In the genomic region with DNA sequence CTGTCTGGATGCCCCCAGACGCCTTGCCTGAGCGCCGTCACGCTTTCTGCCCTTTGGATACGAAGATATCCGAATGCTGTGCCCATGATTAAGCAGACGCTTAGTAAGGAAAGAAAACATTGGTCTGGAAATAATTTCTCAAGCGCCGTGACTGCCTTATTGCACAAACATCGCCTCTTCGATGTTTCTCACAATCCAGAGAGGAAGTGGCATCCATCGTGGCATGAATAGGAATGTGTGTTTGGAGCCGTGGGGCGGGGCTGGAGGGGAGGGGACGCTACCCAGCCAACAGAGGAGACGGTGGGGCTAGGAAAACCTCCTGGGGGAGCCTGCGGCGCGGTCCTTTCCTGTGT, we compare ENCODE assay signal across 8 cellular contexts. TPM values are rescaled to one million over a fixed set of nuclear protein-coding genes. Genes with fewer than 3 reads are reported as not detected.
DNase-seq lines count a peak whose midpoint lies in the region; ATAC-seq, FAIRE-seq and TF ChIP-seq lines count a peak whose summit lies in the region.

No MANE protein-coding gene starts in this region.

- no peak for TF ChIP-seq RAD21 in A549 (conservative IDR thresholded peaks at IDR 0.05 in 1 of 2, IDR thresholded peaks at IDR 0.05 in 1 of 2)

- TF ChIP-seq EP300 in A549 (IDR thresholded peaks at IDR 0.05) (no peak), stomach (IDR thresholded peaks at IDR 0.05) (no peak)

- H3K4me3 ChIP-seq in A549 (peak overlapping the region; percentile 56), HL-60 (replicated peaks; ENCODE audit: insufficient read depth, low read length) (peak overlapping the region; percentile 49), iPS-18c (ENCODE audit: insufficient read depth, low read depth, low read length) (peak overlapping the region; percentile 56), stomach (peak overlapping the region; percentile 38 to 57 (median 45))

- DNase-seq in A549 (ENCODE audit: low read depth in 1 of 2, low spot score in 1 of 2) (no peak), HL-60 (ENCODE audit: low read depth in 1 of 2, low spot score in 1 of 2) (peak; percentile 37 to 41), amniotic epithelial cell (ENCODE audit: low read depth) (peak; percentile 39), stomach (no peak), UCSD-AML1 (lab: John Stamatoyannopoulos, UW; ENCODE audit: unreplicated experiment) (no peak), ecto neural progenitor cell (ENCODE audit: low spot score) (no peak), cortex of kidney (lab: John Stamatoyannopoulos, UW) (no peak)

- TF ChIP-seq CTCF in A549 (IDR thresholded peaks at IDR 0.05) (no peak), HL-60 (IDR thresholded peaks at IDR 0.05; ENCODE audit: insufficient read depth, low read length) (no peak), stomach (IDR thresholded peaks at IDR 0.05) (no peak)

- ATAC-seq in A549 = peak; percentile 27 to 59; a peak in 4 of 6 replicates

- no peaks in the 10 kb centered on the region for H3K9me3 ChIP-seq in A549
- H3K9me3 ChIP-seq in iPS-18c (ENCODE audit: control insufficient read depth, insufficient read depth, low read length) = peaks cover 4% of the 10 kb centered on the region
- H3K9me3 ChIP-seq in stomach = no peaks in the 10 kb centered on the region

- CTCF ChIA-PET in A549 (lab: Yijun Ruan, JAX) = interaction anchor here (1.4 kb wide), 1 partner anchor 61 kb away, joined by 3 read pairs; no protein-coding TSS in a partner anchor

- WGBS in A549 (ENCODE audit: missing lambda C conversion rate) = 15% methylated on average over 12 of the region's 19 CpGs
- WGBS in stomach, 5 donors = 0 to 6% (median 4%) methylated on average over 17 to 19 of the region's 19 CpGs

- no peak for FAIRE-seq in A549 (lab: Jason Lieb, UNC)

- intact Hi-C loops in stomach (cut with DNase I; ENCODE audit: low total_unique reads) = no loop called here

- H3K27me3 ChIP-seq in HL-60 (ENCODE audit: insufficient read depth, poor library complexity, severe bottlenecking) (peaks cover 39% of the 10 kb centered on the region), stomach (peaks cover 27 to 78% (median 60%) of the 10 kb centered on the region in 3 donors)

- H3K27ac ChIP-seq in A549 (peak overlapping the region; percentile 21 to 58; a peak in 2 of 6 replicates), HL-60 (replicated peaks) (no peak overlapping the region), stomach (no peak overlapping the region)

- no peaks in the 10 kb centered on the region for H3K36me3 ChIP-seq in stomach

- no peaks in the 10 kb centered on the region for H3K4me1 ChIP-seq in A549
- peaks cover 19 to 23% (median 22%) of the 10 kb centered on the region in 4 donors for H3K4me1 ChIP-seq in stomach

- POLR2A ChIA-PET in A549 (lab: Yijun Ruan, JAX) = no interaction called here

- TF ChIP-seq POLR2A in A549 (IDR thresholded peaks at IDR 0.05; ENCODE audit: low read length) (no peak), stomach (IDR thresholded peaks at IDR 0.05) (no peak)

- peak overlapping the region; percentile 95 for H3K4me2 ChIP-seq in A549

TF ChIP-seq in A549, 52 proteins besides CTCF, POLR2A, EP300 and RAD21:
- TF ChIP-seq KDM1A (IDR thresholded peaks at IDR 0.05; ENCODE audit: low read depth) (no peak), KDM5A (IDR thresholded peaks at IDR 0.05) (no peak), ZC3H11A (IDR thresholded peaks at IDR 0.05) (no peak), HOXB5 (CRISPR knock-in tag; IDR thresholded peaks at IDR 0.05) (no peak), PBX3 (IDR thresholded peaks at IDR 0.05) (no peak), CBX8 (IDR thresholded peaks at IDR 0.05) (no peak), JUNB (IDR thresholded peaks at IDR 0.05) (no peak), ZNF302 (CRISPR knock-in tag; IDR thresholded peaks at IDR 0.05) (no peak), CHD4 (IDR thresholded peaks at IDR 0.05; ENCODE audit: borderline replicate concordance) (no peak), SREBF2 (IDR thresholded peaks at IDR 0.05) (no peak), TFCP2L1 (CRISPR knock-in tag; IDR thresholded peaks at IDR 0.05) (no peak), BCL3 (IDR thresholded peaks at IDR 0.05) (no peak)
- TF ChIP-seq, protein P1, sequence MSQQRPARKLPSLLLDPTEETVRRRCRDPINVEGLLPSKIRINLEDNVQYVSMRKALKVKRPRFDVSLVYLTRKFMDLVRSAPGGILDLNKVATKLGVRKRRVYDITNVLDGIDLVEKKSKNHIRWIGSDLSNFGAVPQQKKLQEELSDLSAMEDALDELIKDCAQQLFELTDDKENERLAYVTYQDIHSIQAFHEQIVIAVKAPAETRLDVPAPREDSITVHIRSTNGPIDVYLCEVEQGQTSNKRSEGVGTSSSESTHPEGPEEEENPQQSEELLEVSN (IDR thresholded peaks at IDR 0.05; ENCODE audit: borderline replicate concordance, low read depth) = no peak
- TF ChIP-seq, protein P2, sequence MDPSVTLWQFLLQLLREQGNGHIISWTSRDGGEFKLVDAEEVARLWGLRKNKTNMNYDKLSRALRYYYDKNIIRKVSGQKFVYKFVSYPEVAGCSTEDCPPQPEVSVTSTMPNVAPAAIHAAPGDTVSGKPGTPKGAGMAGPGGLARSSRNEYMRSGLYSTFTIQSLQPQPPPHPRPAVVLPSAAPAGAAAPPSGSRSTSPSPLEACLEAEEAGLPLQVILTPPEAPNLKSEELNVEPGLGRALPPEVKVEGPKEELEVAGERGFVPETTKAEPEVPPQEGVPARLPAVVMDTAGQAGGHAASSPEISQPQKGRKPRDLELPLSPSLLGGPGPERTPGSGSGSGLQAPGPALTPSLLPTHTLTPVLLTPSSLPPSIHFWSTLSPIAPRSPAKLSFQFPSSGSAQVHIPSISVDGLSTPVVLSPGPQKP (IDR thresholded peaks at IDR 0.05; ENCODE audit: low read depth, low read length) = no peak
- TF ChIP-seq, protein P3, sequence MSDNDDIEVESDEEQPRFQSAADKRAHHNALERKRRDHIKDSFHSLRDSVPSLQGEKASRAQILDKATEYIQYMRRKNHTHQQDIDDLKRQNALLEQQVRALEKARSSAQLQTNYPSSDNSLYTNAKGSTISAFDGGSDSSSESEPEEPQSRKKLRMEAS (IDR thresholded peaks at IDR 0.05) = no peak

RNA-seq across cellular contexts. Expression of gene PPP1R14C, which starts 0.6 kb away (rescaled TPM):
- polyA plus RNA-seq in A549 (2011; rRNA removed) = 0.29 and 0.34 TPM in 2 replicates
- polyA plus RNA-seq in A549 (2012; cell fraction: cytosol; rRNA removed) = 0.04 and 0.05 TPM in 2 replicates
- polyA plus RNA-seq in A549 (2012; cell fraction: nucleus; rRNA removed) = 0.05 TPM in 1 of 2 replicates, not detected in the other
- polyA plus RNA-seq in A549 (2017; fragmentation: RNase III; extraction: RNeasy Plus Mini Kit Qiagen cat#74134 plus additional on column Dnase treatment) = 0.31 to 0.46 TPM (median 0.43 TPM) in 3 replicates
- polyA minus RNA-seq in A549 (2011; rRNA and poly(A)+ RNA removed) = 0.29 TPM in 1 of 2 replicates, not detected in the other
- total RNA-seq in stomach = 10 to 100 TPM in 1 of 5 donors, 1 to 10 TPM in 1, under 1 TPM in 1, not detected in 2; 0.55 to 13.8 (median 9.8) TPM
- 1 to 10 TPM in 1 of 3 donors, under 1 TPM in 1, not detected in 1; 0.25 to 4.1 TPM for polyA plus RNA-seq in stomach

Comparison
In these comparisons a context has a peak if more than half of its experiments do, and no peak if none do; other contexts are left out.
1. DNase-seq: peak in HL-60 (2 of 2) and amniotic epithelial cell (single experiment); none in A549 (0 of 2), stomach (single experiment), UCSD-AML1 (single experiment), ecto neural progenitor cell (single experiment) and cortex of kidney (single experiment).
2. H3K27ac ChIP-seq: peak in A549 (2 of 2); none in HL-60 (single experiment) and stomach (0 of 5).
3. Peak in every context shown above with its lines, with median percentiles within 50 percentile points of each other: H3K4me3 ChIP-seq.